ENCODE assay signal across 1 cellular context in genomic region chr15:51649659-51650521, GRCh38.
TF ChIP-seq lines count a peak whose summit lies in the region.

No MANE protein-coding gene starts in this region.

TF ChIP-seq in GM12878, 131 proteins besides CTCF, POLR2A, EP300 and RAD21 (continued from another document):
- TF ChIP-seq SKIL (IDR thresholded peaks at IDR 0.05; ENCODE audit: low read depth, poor library complexity, severe bottlenecking) (peak; percentile 39), BCL11A (IDR thresholded peaks at IDR 0.05; ENCODE audit: low read depth, low read length) (no peak), TAF1 (IDR thresholded peaks at IDR 0.05; ENCODE audit: borderline replicate concordance, low read depth, low read length) (no peak), SMARCA5 (IDR thresholded peaks at IDR 0.05) (0 out of 2 replicates have a peak, but pooled peaks have one; percentile 12), RBBP5 (conservative IDR thresholded peaks at IDR 0.05) (no peak)
- TF ChIP-seq, protein P1, sequence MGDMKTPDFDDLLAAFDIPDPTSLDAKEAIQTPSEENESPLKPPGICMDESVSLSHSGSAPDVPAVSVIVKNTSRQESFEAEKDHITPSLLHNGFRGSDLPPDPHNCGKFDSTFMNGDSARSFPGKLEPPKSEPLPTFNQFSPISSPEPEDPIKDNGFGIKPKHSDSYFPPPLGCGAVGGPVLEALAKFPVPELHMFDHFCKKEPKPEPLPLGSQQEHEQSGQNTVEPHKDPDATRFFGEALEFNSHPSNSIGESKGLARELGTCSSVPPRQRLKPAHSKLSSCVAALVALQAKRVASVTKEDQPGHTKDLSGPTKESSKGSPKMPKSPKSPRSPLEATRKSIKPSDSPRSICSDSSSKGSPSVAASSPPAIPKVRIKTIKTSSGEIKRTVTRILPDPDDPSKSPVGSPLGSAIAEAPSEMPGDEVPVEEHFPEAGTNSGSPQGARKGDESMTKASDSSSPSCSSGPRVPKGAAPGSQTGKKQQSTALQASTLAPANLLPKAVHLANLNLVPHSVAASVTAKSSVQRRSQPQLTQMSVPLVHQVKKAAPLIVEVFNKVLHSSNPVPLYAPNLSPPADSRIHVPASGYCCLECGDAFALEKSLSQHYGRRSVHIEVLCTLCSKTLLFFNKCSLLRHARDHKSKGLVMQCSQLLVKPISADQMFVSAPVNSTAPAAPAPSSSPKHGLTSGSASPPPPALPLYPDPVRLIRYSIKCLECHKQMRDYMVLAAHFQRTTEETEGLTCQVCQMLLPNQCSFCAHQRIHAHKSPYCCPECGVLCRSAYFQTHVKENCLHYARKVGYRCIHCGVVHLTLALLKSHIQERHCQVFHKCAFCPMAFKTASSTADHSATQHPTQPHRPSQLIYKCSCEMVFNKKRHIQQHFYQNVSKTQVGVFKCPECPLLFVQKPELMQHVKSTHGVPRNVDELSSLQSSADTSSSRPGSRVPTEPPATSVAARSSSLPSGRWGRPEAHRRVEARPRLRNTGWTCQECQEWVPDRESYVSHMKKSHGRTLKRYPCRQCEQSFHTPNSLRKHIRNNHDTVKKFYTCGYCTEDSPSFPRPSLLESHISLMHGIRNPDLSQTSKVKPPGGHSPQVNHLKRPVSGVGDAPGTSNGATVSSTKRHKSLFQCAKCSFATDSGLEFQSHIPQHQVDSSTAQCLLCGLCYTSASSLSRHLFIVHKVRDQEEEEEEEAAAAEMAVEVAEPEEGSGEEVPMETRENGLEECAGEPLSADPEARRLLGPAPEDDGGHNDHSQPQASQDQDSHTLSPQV (IDR thresholded peaks at IDR 0.05), result no peak
